30 cellular contexts compared by ENCODE assay signal in the genomic region with DNA sequence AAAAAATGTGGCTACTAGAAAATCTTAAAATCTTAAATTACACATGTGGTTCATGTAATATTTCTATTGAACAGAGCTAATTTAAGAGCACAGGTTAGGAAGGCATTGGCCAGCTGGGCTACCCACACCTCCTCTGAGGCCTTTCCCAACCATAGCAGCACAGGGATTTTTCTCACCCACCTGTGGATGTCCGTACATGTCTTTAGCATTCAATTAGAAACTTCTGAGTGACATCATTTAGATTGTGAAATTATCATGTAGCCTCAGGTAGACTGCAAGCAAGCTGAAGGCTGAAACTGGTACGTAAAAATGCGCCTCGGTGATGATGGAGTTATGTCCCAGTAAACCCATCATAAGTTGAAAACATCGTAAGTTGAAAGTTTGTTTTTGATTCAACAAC.
"Had no signal": no experiment of that assay in that cellular context is flagged by ENCODE, and none has a peak within 500 bp of the region (broad histone marks: within the 10 kb centered on the region; RNA-seq: fewer than 3 reads in every experiment).

No MANE protein-coding gene starts in this region.

- H3K4me1 Mint-ChIP-seq: immature natural killer cell, mesothelial cell of epicardium, nephron progenitor cell, neural progenitor cell had no signal

- H3K4me1 ChIP-seq: neural progenitor cell, testis, upper lobe of right lung had no signal

- H3K9ac ChIP-seq: neural progenitor cell had no signal

- H3K4me2 ChIP-seq: neural progenitor cell, smooth muscle cell had no signal

- H3K9me3 ChIP-seq: left lung, lower lobe of right lung, neutrophil, ovary, right atrium auricular region, right lobe of liver, stomach, testis, thyroid gland, transverse colon, upper lobe of right lung had no signal

- H3K27me3 ChIP-seq: left lung, neural progenitor cell, neutrophil, ovary, right atrium auricular region, right lobe of liver, stomach, testis, thyroid gland, transverse colon, upper lobe of right lung had no signal

- H3K4me3 Mint-ChIP-seq: immature natural killer cell; mesothelial cell of epicardium; naive B cell; natural killer cell; nephron progenitor cell; neural progenitor cell; stimulated activated naive B cell treated with anti-CD40 and anti-IgM and Interleukin-4, amounts not matched to agents 10 μg/mL and 1 μg/mL and 100 μg/mL, for 72 hours had no signal

- H3K36me3 ChIP-seq: neural progenitor cell, ovary, right atrium auricular region had no signal

- H3K27ac Mint-ChIP-seq: mesothelial cell of epicardium; natural killer cell; nephron progenitor cell; neural progenitor cell; progenitor cell of endocrine pancreas; stimulated activated naive B cell treated with anti-CD40 and anti-IgM and Interleukin-4, amounts not matched to agents 10 μg/mL and 1 μg/mL and 100 μg/mL, for 72 hours had no signal

- H3K27me3 Mint-ChIP-seq: naive B cell; progenitor cell of endocrine pancreas; stimulated activated naive B cell treated with anti-CD40 and anti-IgM and Interleukin-4, amounts not matched to agents 10 μg/mL and 1 μg/mL and 100 μg/mL, for 72 hours had no signal

- DNase-seq: hypothalamus; immature natural killer cell; kidney; left colon; left lung; lower lobe of right lung; mesendoderm; naive B cell; natural killer cell; nephron progenitor cell; occipital lobe; ovary; right lobe of liver; stimulated activated CD4-positive, alpha-beta T cell treated with anti-CD3 and anti-CD28 coated beads, Interleukin-1b, Interleukin-23, amount 100 ng/mL, for 48 hours; stimulated activated CD4-positive, alpha-beta T cell treated with anti-CD3 and anti-CD28 coated beads, Interleukin-2, amount 100 ng/mL, for 48 hours; stimulated activated CD4-positive, alpha-beta T cell treated with anti-CD3 and anti-CD28 coated beads, Interleukin-4, amount 100 ng/mL, for 4 hours; stimulated activated CD8-positive, alpha-beta memory T cell treated with anti-CD3 and anti-CD28 coated beads, Interleukin-4, amount 100 ng/mL, for 48 hours; stimulated activated naive B cell treated with anti-CD40 and anti-IgM and Interleukin-4, amounts not matched to agents 10 μg/mL and 1 μg/mL and 100 μg/mL, for 72 hours; stimulated activated naive CD8-positive, alpha-beta T cell treated with anti-CD3 and anti-CD28 coated beads, Interleukin-15, Interleukin-2, amounts not matched to agents 100 U/mL and 50 U/mL, for 24 hours; stomach; testis; thyroid gland; transverse colon; upper lobe of right lung had no signal

- H3K4me3 ChIP-seq: left lung, lower lobe of right lung, neural progenitor cell, ovary, right atrium auricular region, right lobe of liver, smooth muscle cell, stomach, testis, thyroid gland, transverse colon, upper lobe of right lung had no signal

- H3K36me3 Mint-ChIP-seq: naive B cell, natural killer cell had no signal

- H3K9me3 Mint-ChIP-seq: immature natural killer cell; mesothelial cell of epicardium; naive B cell; natural killer cell; nephron progenitor cell; neural progenitor cell; stimulated activated naive B cell treated with anti-CD40 and anti-IgM and Interleukin-4, amounts not matched to agents 10 μg/mL and 1 μg/mL and 100 μg/mL, for 72 hours had no signal

- H3K27ac ChIP-seq: left lung, lower lobe of right lung, neural progenitor cell, neutrophil, ovary, right atrium auricular region, right lobe of liver, stomach, testis, thyroid gland, transverse colon, upper lobe of right lung had no signal

- H2AFZ ChIP-seq: neural progenitor cell had no signal
